Comparison of ENCODE assay signal across 8 cellular contexts in genomic region chr7:601573-602340, GRCh38.
DNase-seq lines count a peak whose midpoint lies in the region; ATAC-seq and TF ChIP-seq lines count a peak whose summit lies in the region.

No MANE protein-coding gene starts in this region.

- H3K9me3 ChIP-seq in A673 (ENCODE audit: low read depth, low read length, poor library complexity, severe bottlenecking): no peaks in the 10 kb centered on the region

- H3K4me1 Mint-ChIP-seq in activated naive CD8-positive, alpha-beta T cell treated with anti-CD3 and anti-CD28 coated beads for 36 hours: peaks cover 59% of the 10 kb centered on the region
- H3K4me1 Mint-ChIP-seq in mesothelial cell of epicardium: peaks cover 16% of the 10 kb centered on the region
- H3K4me1 Mint-ChIP-seq in stimulated activated memory B cell treated with anti-CD40 and anti-IgM and Interleukin-4, amounts not matched to agents 10 μg/mL and 1 μg/mL and 100 μg/mL, for 72 hours: peaks cover 75% of the 10 kb centered on the region

- POLR2A ChIA-PET in A673 (lab: Charles Lee; ENCODE audit: low non-redundant PET): no interaction called here

- peak overlapping the region; percentile 100 for H3K27ac Mint-ChIP-seq in activated naive CD8-positive, alpha-beta T cell treated with anti-CD3 and anti-CD28 coated beads for 36 hours
- H3K27ac Mint-ChIP-seq in mesothelial cell of epicardium: peak overlapping the region; percentile 25
- peak overlapping the region; percentile 99 for H3K27ac Mint-ChIP-seq in stimulated activated memory B cell treated with anti-CD40 and anti-IgM and Interleukin-4, amounts not matched to agents 10 μg/mL and 1 μg/mL and 100 μg/mL, for 72 hours

- BruUV-seq in A673 (replicated peaks; lab: Mats Ljungman, UMichigan): no TSS peak

- H3K4me1 ChIP-seq in A673 (ENCODE audit: insufficient read depth, low read length, poor library complexity, severe bottlenecking): peaks cover 32% of the 10 kb centered on the region

- no peak for TF ChIP-seq CTCF in A673 (conservative IDR thresholded peaks at IDR 0.05; ENCODE audit: low read depth, low read length)
- no peak for TF ChIP-seq CTCF in mesothelial cell of epicardium (IDR thresholded peaks at IDR 0.05; ENCODE audit: unreplicated experiment)

- no peaks in the 10 kb centered on the region for H3K27me3 Mint-ChIP-seq in activated naive CD8-positive, alpha-beta T cell treated with anti-CD3 and anti-CD28 coated beads for 36 hours
- no peaks in the 10 kb centered on the region for H3K27me3 Mint-ChIP-seq in mesothelial cell of epicardium (ENCODE audit: low read depth)
- H3K27me3 Mint-ChIP-seq in stimulated activated memory B cell treated with anti-CD40 and anti-IgM and Interleukin-4, amounts not matched to agents 10 μg/mL and 1 μg/mL and 100 μg/mL, for 72 hours: no peaks in the 10 kb centered on the region

- no peak overlapping the region for H3K4me3 ChIP-seq in A673 (ENCODE audit: low read depth, low read length, poor library complexity, severe bottlenecking)

- peak; percentile 57 for DNase-seq in A673 (ENCODE audit: low spot score)
- DNase-seq in SW480 (ENCODE audit: low spot score): peak; percentile 97
- peak; percentile 97 for DNase-seq in activated naive CD8-positive, alpha-beta T cell treated with anti-CD3 and anti-CD28 coated beads for 36 hours
- peak in 1 of 2 experiments; percentile 25 for DNase-seq in mesothelial cell of epicardium (ENCODE audit: low spot score in 2 of 2, unreplicated experiment in 2 of 2)
- DNase-seq in DMS114 treated with DMSO at 0.1 percent for 48 hours (lab: John Stamatoyannopoulos, UW; ENCODE audit: unreplicated experiment): no peak

- no peak overlapping the region for H3K27ac ChIP-seq in A673 (ENCODE audit: low read depth, low read length, poor library complexity, severe bottlenecking)

- peaks cover 9% of the 10 kb centered on the region for H3K9me3 Mint-ChIP-seq in activated naive CD8-positive, alpha-beta T cell treated with anti-CD3 and anti-CD28 coated beads for 36 hours
- no peaks in the 10 kb centered on the region for H3K9me3 Mint-ChIP-seq in mesothelial cell of epicardium
- H3K9me3 Mint-ChIP-seq in stimulated activated memory B cell treated with anti-CD40 and anti-IgM and Interleukin-4, amounts not matched to agents 10 μg/mL and 1 μg/mL and 100 μg/mL, for 72 hours: peaks cover 8% of the 10 kb centered on the region

- intact Hi-C loops in A673 (cut with micrococcal nuclease; ENCODE audit: unreplicated experiment): loop anchor here (10.0 kb wide), 1 partner anchor 173 kb away; no protein-coding TSS in a partner anchor

- H3K4me3 Mint-ChIP-seq in activated naive CD8-positive, alpha-beta T cell treated with anti-CD3 and anti-CD28 coated beads for 36 hours: peak overlapping the region; percentile 89
- H3K4me3 Mint-ChIP-seq in mesothelial cell of epicardium: no peak overlapping the region
- H3K4me3 Mint-ChIP-seq in stimulated activated memory B cell treated with anti-CD40 and anti-IgM and Interleukin-4, amounts not matched to agents 10 μg/mL and 1 μg/mL and 100 μg/mL, for 72 hours: peak overlapping the region; percentile 78

- no peaks in the 10 kb centered on the region for H3K36me3 ChIP-seq in A673 (ENCODE audit: insufficient read depth, low read length, poor library complexity, severe bottlenecking)

- peak; percentile 42 for ATAC-seq in GM21526 (IDR thresholded peaks at IDR 0.05; ENCODE audit: low FRiP score, unreplicated experiment)
- peak; percentile 85 for ATAC-seq in stimulated activated memory B cell treated with anti-CD40 and anti-IgM and Interleukin-4, amounts not matched to agents 10 μg/mL and 1 μg/mL and 100 μg/mL, for 72 hours
- no peak for ATAC-seq in GM19455 (IDR thresholded peaks at IDR 0.05; ENCODE audit: unreplicated experiment)

- CTCF ChIA-PET in A673 (lab: Charles Lee): no interaction called here

- no peaks in the 10 kb centered on the region for H3K27me3 ChIP-seq in A673 (replicated peaks; ENCODE audit: insufficient read depth, low read depth, low read length, poor library complexity)

- peaks cover 55% of the 10 kb centered on the region for H3K36me3 Mint-ChIP-seq in activated naive CD8-positive, alpha-beta T cell treated with anti-CD3 and anti-CD28 coated beads for 36 hours
- peaks cover 6% of the 10 kb centered on the region for H3K36me3 Mint-ChIP-seq in mesothelial cell of epicardium
- H3K36me3 Mint-ChIP-seq in stimulated activated memory B cell treated with anti-CD40 and anti-IgM and Interleukin-4, amounts not matched to agents 10 μg/mL and 1 μg/mL and 100 μg/mL, for 72 hours: peaks cover 41% of the 10 kb centered on the region

Comparison
In these comparisons a context has a peak if more than half of its experiments do, and no peak if none do; other contexts are left out.
1. H3K27ac Mint-ChIP-seq: peak in every context shown above with its lines; median percentile 100 in activated naive CD8-positive, alpha-beta T cell treated with anti-CD3 and anti-CD28 coated beads for 36 hours; 99 in stimulated activated memory B cell treated with anti-CD40 and anti-IgM and Interleukin-4, amounts not matched to agents 10 μg/mL and 1 μg/mL and 100 μg/mL, for 72 hours; 25 in mesothelial cell of epicardium.